ENCODE assay signal across 1 cellular context in genomic region chr6:1311400-1312192, GRCh38.
TF ChIP-seq lines count a peak whose summit lies in the region.

Gene FOXQ1 (plus strand): TSS chr6:1312098. CDS start chr6:1312705, 607 bp downstream.

TF ChIP-seq in SK-N-SH, 30 proteins besides CTCF, POLR2A, EP300 and RAD21 (continued from another document):
- no peak for TF ChIP-seq SIN3A (IDR thresholded peaks at IDR 0.05; ENCODE audit: borderline replicate concordance, low read depth, low read length)
- TF ChIP-seq MAX (IDR thresholded peaks at IDR 0.05; ENCODE audit: low read depth) = no peak
- no peak for TF ChIP-seq RCOR1 (IDR thresholded peaks at IDR 0.05; ENCODE audit: low read length)
- no peak for TF ChIP-seq ELF1 (IDR thresholded peaks at IDR 0.05)
- TF ChIP-seq RXRA (IDR thresholded peaks at IDR 0.05; ENCODE audit: borderline replicate concordance, low read depth) = no peak
- TF ChIP-seq USF2 (IDR thresholded peaks at IDR 0.05; ENCODE audit: borderline replicate concordance, low read depth, low read length) = no peak
- TF ChIP-seq GATA2 (CRISPR knock-in tag; IDR thresholded peaks at IDR 0.05) = no peak
- TF ChIP-seq TAF1 (IDR thresholded peaks at IDR 0.05; ENCODE audit: borderline replicate concordance, low read depth, low read length) = no peak
- TF ChIP-seq RFX5 (IDR thresholded peaks at IDR 0.05; ENCODE audit: low read length) = no peak
- no peak for TF ChIP-seq TEAD4 (IDR thresholded peaks at IDR 0.05; ENCODE audit: borderline replicate concordance, insufficient read depth)
- TF ChIP-seq YY1 (IDR thresholded peaks at IDR 0.05; ENCODE audit: low read depth) = no peak
- no peak for TF ChIP-seq JUND (IDR thresholded peaks at IDR 0.05)
- no peak for TF ChIP-seq REST (IDR thresholded peaks at IDR 0.05; ENCODE audit: low read depth, low read length)
